Comparison of ENCODE assay signal across 19 cellular contexts in genomic region chr6:69116658-69117057, GRCh38.
"Had no signal": no experiment of that assay in that cellular context is flagged by ENCODE, and none has a peak within 500 bp of the region (broad histone marks: within the 10 kb centered on the region; RNA-seq: fewer than 3 reads in every experiment).

No MANE protein-coding gene starts in this region.

- H3K4me3 ChIP-seq: MG63 had no signal

- H3K27ac ChIP-seq: RWPE1 had no signal

- H3K9me3 ChIP-seq: MG63 had no signal

- DNase-seq: IMR-90, Karpas-422, KG1, MG63, NCI-H1092, NCI-H1436 treated with DMSO at 0.1 percent for 48 hours, NCI-H1694, NCI-H187 treated with DMSO at 0.1 percent for 48 hours, NCI-H2029 treated with DMSO at 0.1 percent for 48 hours, NCI-H2171 treated with DMSO at 0.1 percent for 48 hours, NCI-H2227 treated with DMSO at 0.1 percent for 48 hours, NCI-H524, NCI-H526 treated with DMSO at 0.1 percent for 48 hours, NCI-H774, SHP77 had no signal

- H3K36me3 ChIP-seq: MG63 had no signal

- ATAC-seq: HepG2, Panc1, SK-N-SH treated with all-trans-retinoic acid at 6 μM for 48 hours had no signal

- H3K27me3 ChIP-seq: MG63 had no signal
